ENCODE assay signal across 21 cellular contexts in genomic region chr7:18577096-18577771, GRCh38.
A peak's percentile ranks its signal among the peaks of the same experiment; 100 is the strongest.
DNase-seq lines count a peak whose midpoint lies in the region; ATAC-seq, FAIRE-seq and TF ChIP-seq lines count a peak whose summit lies in the region.
"Had no signal": no experiment of that assay in that cellular context is flagged by ENCODE, and none has a peak within 500 bp of the region (broad histone marks: within the 10 kb centered on the region; RNA-seq: fewer than 3 reads in every experiment).

No MANE protein-coding gene starts in this region.

- H3K9me2 ChIP-seq in DOHH2 (replicated peaks; ENCODE audit: control insufficient read depth, low read length), result no peaks in the 10 kb centered on the region

- H3F3A ChIP-seq in DOHH2 (ENCODE audit: control insufficient read depth, insufficient read depth), result 0 out of 2 replicates have a peak, but pooled peaks cover 3% of the 10 kb centered on the region

- H3K9me3 ChIP-seq in DOHH2 (ENCODE audit: control insufficient read depth, insufficient read depth, low read length), result no peaks in the 10 kb centered on the region
- H3K9me3 ChIP-seq: pancreas, right lobe of liver had no signal

- no peak overlapping the region for H3K4me3 ChIP-seq in DOHH2 (ENCODE audit: low read length)
- H3K4me3 ChIP-seq in coronary artery, result no peak overlapping the region
- H3K4me3 ChIP-seq: pancreas, right lobe of liver had no signal

- H3K27ac ChIP-seq in DOHH2 (ENCODE audit: low read depth, low read length), result no peak overlapping the region
- peak overlapping the region; percentile 23 to 55 for H3K27ac ChIP-seq in coronary artery
- H3K27ac ChIP-seq: KMS-11, pancreas, right lobe of liver had no signal

- H4K20me1 ChIP-seq in DOHH2 (ENCODE audit: control insufficient read depth, insufficient read depth, low read depth, low read length), result no peaks in the 10 kb centered on the region

- DNase-seq in coronary artery (ENCODE audit: low spot score), result no peak
- DNase-seq in omental fat pad (ENCODE audit: low spot score), result no peak
- no peak for DNase-seq in RCC 7860 (ENCODE audit: low spot score)
- DNase-seq in iPS-NIHi7 (ENCODE audit: extremely low spot score), result no peak
- DNase-seq in NCI-H226, result no peak
- DNase-seq: activated CD4-positive, alpha-beta T cell treated with anti-CD3 and anti-CD28 coated beads for 4 hours; activated effector memory CD4-positive, alpha-beta T cell treated with Interleukin-2 at 50 U/mL for 16 hours; left ventricle myocardium superior; NCI-H1092 treated with DMSO at 0.1 percent for 48 hours; NCI-H2081 treated with DMSO at 0.1 percent for 48 hours; NCI-H526 treated with DMSO at 0.1 percent for 48 hours; pancreas; PC-3; right lobe of liver; stimulated activated naive CD8-positive, alpha-beta T cell treated with anti-CD3 and anti-CD28 coated beads, Interleukin-15, Interleukin-2, amounts not matched to agents 100 U/mL and 50 U/mL, for 24 hours had no signal

- peaks cover 2% of the 10 kb centered on the region; the same call in 1 of the 2 replicates for H3K36me3 ChIP-seq in DOHH2 (ENCODE audit: control insufficient read depth, low read length)
- H3K36me3 ChIP-seq: pancreas, right lobe of liver had no signal

- H3K4me1 ChIP-seq in DOHH2 (ENCODE audit: control insufficient read depth, low read length), result peaks cover 49% of the 10 kb centered on the region

- H3K79me2 ChIP-seq in DOHH2 (ENCODE audit: control insufficient read depth, low read length), result peaks cover 8% of the 10 kb centered on the region

- H3K27me3 ChIP-seq in DOHH2 (ENCODE audit: control insufficient read depth, low read length), result no peaks in the 10 kb centered on the region
- H3K27me3 ChIP-seq: pancreas, right lobe of liver had no signal

- peak overlapping the region; percentile 30 for H3K4me2 ChIP-seq in DOHH2 (ENCODE audit: low read length)
- H3K4me2 ChIP-seq: KMS-11 had no signal

- ATAC-seq in GM19438 (IDR thresholded peaks at IDR 0.05; ENCODE audit: low read depth, unreplicated experiment) (peak; percentile 69), HG03354 (IDR thresholded peaks at IDR 0.05; ENCODE audit: poor library complexity, severe bottlenecking, unreplicated experiment) (peak; percentile 39), omental fat pad (ENCODE audit: low FRiP score) (no peak)
- ATAC-seq: esophagus mucosa; left ventricle myocardium superior; pancreas; PC-3; right lobe of liver; stimulated activated naive CD8-positive, alpha-beta T cell treated with anti-CD3 and anti-CD28 coated beads, Interleukin-15, Interleukin-2, amounts not matched to agents 100 U/mL and 50 U/mL, for 24 hours had no signal

- no peak for FAIRE-seq in RCC 7860 (lab: Jason Lieb, UNC)
- FAIRE-seq: H1, pancreas had no signal

- TF ChIP-seq CTCF in DOHH2 (IDR thresholded peaks at IDR 0.05; ENCODE audit: low read depth, low read length, poor library complexity, severe bottlenecking) (no peak), coronary artery (IDR thresholded peaks at IDR 0.05) (no peak), omental fat pad (IDR thresholded peaks at IDR 0.05) (no peak)
